9 cellular contexts compared by ENCODE assay signal in the genomic region with DNA sequence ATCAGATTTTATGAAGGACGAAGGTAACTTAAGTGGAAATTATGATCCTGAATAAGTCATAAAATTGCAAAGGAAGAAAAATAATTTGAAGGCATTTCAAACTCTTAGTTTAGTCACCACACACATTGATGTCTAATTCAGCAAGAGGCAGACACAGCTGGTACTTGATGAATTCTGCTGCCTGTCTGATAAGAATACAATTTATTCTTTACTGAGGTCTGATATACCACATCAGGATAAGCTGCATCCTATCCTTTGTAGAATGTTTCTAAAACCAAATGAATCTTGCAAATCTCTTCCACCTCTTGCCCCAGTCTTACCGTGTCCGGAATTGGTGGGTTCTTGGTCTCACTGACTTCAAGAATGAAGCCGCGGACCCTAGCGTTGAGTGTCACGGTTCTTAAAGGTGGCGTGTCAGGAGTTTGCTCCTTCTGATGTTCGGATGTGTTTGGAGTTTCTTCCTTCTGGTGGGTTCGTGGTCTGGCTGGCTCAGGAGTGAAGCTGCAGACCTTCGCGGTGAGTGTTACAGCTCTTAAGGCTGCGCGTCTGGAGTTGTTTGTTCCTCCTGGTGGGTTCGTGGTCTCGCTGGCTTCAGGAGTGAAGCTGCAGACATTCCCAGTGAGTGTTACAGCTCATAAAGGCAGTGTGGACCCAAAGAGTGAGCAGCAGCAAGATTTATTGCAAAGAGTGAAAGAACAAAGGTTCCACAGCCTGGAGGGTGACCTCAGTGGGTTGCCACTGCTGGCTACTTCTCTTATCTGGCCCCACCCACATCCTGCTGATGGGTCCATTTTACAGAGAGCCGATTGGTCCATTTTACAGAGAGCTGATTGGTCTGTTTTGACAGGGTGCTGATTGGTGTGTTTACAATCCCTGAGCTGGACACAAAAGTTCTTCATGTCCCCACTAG. TPM values are rescaled to one million over a fixed set of nuclear protein-coding genes. Genes with fewer than 3 reads are reported as not detected.
DNase-seq lines count a peak whose midpoint lies in the region; ATAC-seq and TF ChIP-seq lines count a peak whose summit lies in the region.
"Not testable (repeated sequence)": the region's sequence is repeated elsewhere in the genome, so short reads cannot be mapped to it uniquely, and the experiment has no call there.
"Had no signal": no experiment of that assay in that cellular context is flagged by ENCODE, and none has a peak within 500 bp of the region (broad histone marks: within the 10 kb centered on the region; RNA-seq: fewer than 3 reads in every experiment).

A gene with protein sequence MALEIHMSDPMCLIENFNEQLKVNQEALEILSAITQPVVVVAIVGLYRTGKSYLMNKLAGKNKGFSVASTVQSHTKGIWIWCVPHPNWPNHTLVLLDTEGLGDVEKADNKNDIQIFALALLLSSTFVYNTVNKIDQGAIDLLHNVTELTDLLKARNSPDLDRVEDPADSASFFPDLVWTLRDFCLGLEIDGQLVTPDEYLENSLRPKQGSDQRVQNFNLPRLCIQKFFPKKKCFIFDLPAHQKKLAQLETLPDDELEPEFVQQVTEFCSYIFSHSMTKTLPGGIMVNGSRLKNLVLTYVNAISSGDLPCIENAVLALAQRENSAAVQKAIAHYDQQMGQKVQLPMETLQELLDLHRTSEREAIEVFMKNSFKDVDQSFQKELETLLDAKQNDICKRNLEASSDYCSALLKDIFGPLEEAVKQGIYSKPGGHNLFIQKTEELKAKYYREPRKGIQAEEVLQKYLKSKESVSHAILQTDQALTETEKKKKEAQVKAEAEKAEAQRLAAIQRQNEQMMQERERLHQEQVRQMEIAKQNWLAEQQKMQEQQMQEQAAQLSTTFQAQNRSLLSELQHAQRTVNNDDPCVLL (minus strand): TSS at position 729 of the 910 bp plus-strand sequence. CDS start 3,305 bp downstream, outside the sequence.

- not testable (repeated sequence) for H3K27me3 Mint-ChIP-seq in activated CD4-positive, alpha-beta T cell treated with anti-CD3 and anti-CD28 coated beads, Interleukin-2, amount 10 ng/mL, durations not matched to agents 7 days and 5 days

- intact Hi-C loops in right lobe of liver (cut with DNase I) = not testable (repeated sequence)

- peak; percentile 67 for ATAC-seq in GM19455 (IDR thresholded peaks at IDR 0.05; ENCODE audit: unreplicated experiment)
- peak; percentile 83 for ATAC-seq in HG02970 (IDR thresholded peaks at IDR 0.05; ENCODE audit: low FRiP score, unreplicated experiment)
- peak; percentile 28 to 59 (median 42) for ATAC-seq in right lobe of liver

- TF ChIP-seq CTCF in right lobe of liver (IDR thresholded peaks at IDR 0.05) = not testable (repeated sequence)

- CTCF ChIA-PET in activated CD4-positive, alpha-beta T cell treated with anti-CD3 and anti-CD28 coated beads, Interleukin-2, amount 10 ng/mL, durations not matched to agents 7 days and 5 days (lab: Charles Lee) = interaction anchor here (0.7 to 3.9 kb wide), 10 partner anchors 14 to 91 kb away, joined by 3 to 21 read pairs (median 5); a partner anchor contains a TSS

- peak; percentile 32 for TF ChIP-seq POLR2A in right lobe of liver (IDR thresholded peaks at IDR 0.05)

- not testable (repeated sequence) for H3K36me3 ChIP-seq in right lobe of liver

- peak within 1 kb of the TSS in 2 of 3 donors; percentile 13 to 16 for H3K4me3 ChIP-seq in right lobe of liver

- H3K9me3 Mint-ChIP-seq in activated CD4-positive, alpha-beta T cell treated with anti-CD3 and anti-CD28 coated beads, Interleukin-2, amount 10 ng/mL, durations not matched to agents 7 days and 5 days = peaks cover 15% of the 10 kb centered on the region

- POLR2A ChIA-PET in activated CD4-positive, alpha-beta T cell treated with anti-CD3 and anti-CD28 coated beads, Interleukin-2, amount 10 ng/mL, durations not matched to agents 7 days and 5 days (lab: Charles Lee) = interaction anchor here (0.6 to 1.5 kb wide), 8 partner anchors 15 to 427 kb away, joined by 3 to 8 read pairs (median 3); no protein-coding TSS in a partner anchor

- not testable (repeated sequence) for H3K27ac ChIP-seq in right lobe of liver

- peak; percentile 53 for DNase-seq in CD1c-positive myeloid dendritic cell (ENCODE audit: extremely low spot score)
- peak; percentile 57 for DNase-seq in MV-4-11 (lab: John Stamatoyannopoulos, UW)
- DNase-seq in activated CD4-positive, alpha-beta T cell treated with anti-CD3 and anti-CD28 coated beads, Interleukin-2, amount 10 ng/mL, durations not matched to agents 7 days and 5 days = peak; percentile 86
- peak; percentile 73 for DNase-seq in activated naive CD4-positive, alpha-beta T cell treated with anti-CD3 and anti-CD28 coated beads, Interleukin-2, amount 50 U/mL, for 16 hours
- DNase-seq in right lobe of liver = peak in 1 of 3 donors; percentile 56
- peak; percentile 39 to 53 for DNase-seq in stimulated activated CD4-positive, alpha-beta T cell treated with anti-CD3 and anti-CD28 coated beads, Interleukin-4, amount 100 ng/mL, for 48 hours (ENCODE audit: low read depth in 2 of 2)

- peaks cover 59% of the 10 kb centered on the region for H3K4me1 Mint-ChIP-seq in activated CD4-positive, alpha-beta T cell treated with anti-CD3 and anti-CD28 coated beads, Interleukin-2, amount 10 ng/mL, durations not matched to agents 7 days and 5 days

- not testable (repeated sequence) for H3K9me3 ChIP-seq in right lobe of liver

- not testable (repeated sequence) for H3K4me1 ChIP-seq in right lobe of liver

- H3K27me3 ChIP-seq in right lobe of liver = not testable (repeated sequence)

- peak within 1 kb of the TSS; percentile 95 for H3K4me3 Mint-ChIP-seq in activated CD4-positive, alpha-beta T cell treated with anti-CD3 and anti-CD28 coated beads, Interleukin-2, amount 10 ng/mL, durations not matched to agents 7 days and 5 days

- H3K36me3 Mint-ChIP-seq in activated CD4-positive, alpha-beta T cell treated with anti-CD3 and anti-CD28 coated beads, Interleukin-2, amount 10 ng/mL, durations not matched to agents 7 days and 5 days (ENCODE audit: low read depth) = peaks cover 81% of the 10 kb centered on the region

- WGBS in right lobe of liver (ENCODE audit: insufficient coverage, low coverage, low lambda C conversion rate, missing lambda C conversion rate) = 62% methylated on average over 11 of the region's 17 CpGs

- H3K27ac Mint-ChIP-seq in activated CD4-positive, alpha-beta T cell treated with anti-CD3 and anti-CD28 coated beads, Interleukin-2, amount 10 ng/mL, durations not matched to agents 7 days and 5 days = peak within 1 kb of the TSS; percentile 97

RNA-seq across cellular contexts. Expression of the gene that starts here (rescaled TPM):
- total RNA-seq in activated CD4-positive, alpha-beta T cell treated with anti-CD3 and anti-CD28 coated beads, Interleukin-2, amount 10 ng/mL, durations not matched to agents 7 days and 5 days = 100 to 1,000 TPM; 370 to 405 TPM
- 1 to 10 TPM in 5 of 6 experiments, under 1 TPM in 1; 0.44 to 5.0 (median 1.5) TPM for total RNA-seq in right lobe of liver
- total RNA-seq: A673 had no signal

Comparison
In these comparisons a context has a peak if more than half of its experiments do, and no peak if none do; other contexts are left out.
1. RNA of the gene that starts here (total RNA-seq): 370 to 405 TPM in activated CD4-positive, alpha-beta T cell treated with anti-CD3 and anti-CD28 coated beads, Interleukin-2, amount 10 ng/mL, durations not matched to agents 7 days and 5 days; 0.44 to 5.0 TPM in right lobe of liver; every median in the first group is over 10 times any median in the second.
2. Peak in every context shown above with its lines, with median percentiles within 50 percentile points of each other: ATAC-seq.